ENCODE assay signal across 31 cellular contexts in the genomic region with DNA sequence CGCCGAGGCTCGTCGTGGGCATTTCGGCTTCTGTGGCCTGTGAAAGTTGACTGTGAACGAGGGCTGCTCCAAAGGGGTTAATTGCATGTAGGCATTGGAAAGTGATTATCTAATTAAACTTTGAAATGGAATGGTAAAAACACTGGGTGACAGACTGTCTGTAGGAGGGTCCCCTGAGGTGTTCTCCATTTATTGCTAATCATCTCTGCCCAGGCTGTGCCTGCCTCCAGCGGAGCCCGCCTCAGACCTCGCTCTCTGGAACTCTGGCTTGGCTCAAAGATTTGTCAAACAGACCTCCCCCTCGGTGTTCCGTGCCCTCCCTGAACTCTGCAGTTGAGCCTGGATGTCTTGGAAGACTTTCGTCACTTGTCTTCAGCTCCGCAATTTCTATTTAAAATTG.
"Had no signal": no experiment of that assay in that cellular context is flagged by ENCODE, and none has a peak within 500 bp of the region (broad histone marks: within the 10 kb centered on the region; RNA-seq: fewer than 3 reads in every experiment).

No MANE protein-coding gene starts in this region.

- DNase-seq: activated CD4-positive, alpha-beta memory T cell treated with anti-CD3 and anti-CD28 coated beads for 36 hours; activated CD4-positive, alpha-beta T cell treated with anti-CD3 and anti-CD28 coated beads for 36 hours; activated CD4-positive, alpha-beta T cell treated with anti-CD3 and anti-CD28 coated beads, Interleukin-2, amount 10 ng/mL, durations not matched to agents 24 days and 14 days; activated CD4-positive, CD25-positive, alpha-beta regulatory T cell; activated CD4-positive, CD25-positive, alpha-beta regulatory T cell treated with anti-CD3 and anti-CD28 coated beads, Interleukin-2, amount 50 U/mL, for 72 hours; activated CD8-positive, alpha-beta memory T cell treated with anti-CD3 and anti-CD28 coated beads, Interleukin-2, amount 10 ng/mL, durations not matched to agents 7 days and 5 days; activated CD8-positive, alpha-beta memory T cell treated with anti-CD3 and anti-CD28 coated beads, Interleukin-2, amount 50 U/mL, for 4 hours; activated CD8-positive, alpha-beta T cell treated with anti-CD3 and anti-CD28 coated beads, Interleukin-2, amount 10 ng/mL, durations not matched to agents 7 days and 5 days; activated effector memory CD4-positive, alpha-beta T cell treated with anti-CD3 and anti-CD28 coated beads, Interleukin-2, amount 50 U/mL, for 16 hours; activated naive CD4-positive, alpha-beta T cell treated with anti-CD3 and anti-CD28 coated beads, Interleukin-2, amount 10 ng/mL, durations not matched to agents 7 days and 5 days; activated T-cell treated with anti-CD3 and anti-CD28 coated beads, Interleukin-2, amount 50 U/mL, for 1 hour; activated T-cell treated with anti-CD3 and anti-CD28 coated beads, Interleukin-2, amount 50 U/mL, for 48 hours; amniotic stem cell; anterior cingulate cortex; body of pancreas; effector CD8-positive, alpha-beta T cell; esophagus squamous epithelium; foreskin melanocyte; heart right ventricle; T-helper 1 cell; T-helper 17 cell; T1000 had no signal

- H3K9me3 Mint-ChIP-seq: activated CD4-positive, alpha-beta memory T cell treated with anti-CD3 and anti-CD28 coated beads for 36 hours; activated CD4-positive, alpha-beta T cell treated with anti-CD3 and anti-CD28 coated beads, Interleukin-2, amount 10 ng/mL, durations not matched to agents 24 days and 14 days; activated naive CD4-positive, alpha-beta T cell treated with anti-CD3 and anti-CD28 coated beads, Interleukin-2, amount 10 ng/mL, durations not matched to agents 7 days and 5 days; activated T-helper 1 cell treated with anti-CD3 and anti-CD28 coated beads, Interleukin-12 subunit alpha, Interleukin-12 subunit beta, Interleukin-2, Interleukin-4 antibody, amounts not matched to agents 30 ng/mL and 10 ng/mL and 1 ng/mL, durations not matched to agents 14 hours and 24 hours and 36 hours; activated T-helper 2 cell treated with anti-CD3 and anti-CD28 coated beads, Interferon-gamma antibody, Interleukin-2, Interleukin-4, amounts not matched to agents 10 μg/mL and 5 μg/mL and 100 μg/mL, durations not matched to agents 14 hours and 24 hours and 36 hours; T-helper 2 cell treated with Interferon-gamma antibody and Interleukin-4, amounts not matched to agents 5 μg/mL and 100 μg/mL, for 36 hours had no signal

- H3K4me1 Mint-ChIP-seq: activated CD4-positive, alpha-beta T cell treated with anti-CD3 and anti-CD28 coated beads for 36 hours had no signal

- ATAC-seq: activated CD4-positive, alpha-beta T cell treated with anti-CD3 and anti-CD28 coated beads for 36 hours; activated CD8-positive, alpha-beta memory T cell treated with anti-CD3 and anti-CD28 coated beads, Interleukin-2, amount 10 ng/mL, durations not matched to agents 7 days and 5 days; activated CD8-positive, alpha-beta T cell treated with anti-CD3 and anti-CD28 coated beads, Interleukin-2, amount 10 ng/mL, durations not matched to agents 7 days and 5 days; body of pancreas; gastroesophageal sphincter; heart right ventricle; T-helper 17 cell had no signal

- H3K36me3 Mint-ChIP-seq: activated CD4-positive, alpha-beta memory T cell treated with anti-CD3 and anti-CD28 coated beads for 36 hours; activated CD8-positive, alpha-beta memory T cell treated with anti-CD3 and anti-CD28 coated beads, Interleukin-2, amount 10 ng/mL, durations not matched to agents 7 days and 5 days; activated naive CD4-positive, alpha-beta T cell treated with anti-CD3 and anti-CD28 coated beads, Interleukin-2, amount 10 ng/mL, durations not matched to agents 7 days and 5 days; activated naive CD8-positive, alpha-beta T cell had no signal

- FAIRE-seq: colon, endometrium, endothelial cell of umbilical vein had no signal

- H3K4me3 ChIP-seq: body of pancreas, esophagus squamous epithelium, gastroesophageal sphincter, heart right ventricle had no signal

- H3K36me3 ChIP-seq: esophagus squamous epithelium, gastroesophageal sphincter, heart right ventricle had no signal

- H3K9me3 ChIP-seq: body of pancreas, esophagus squamous epithelium, gastroesophageal sphincter, heart right ventricle had no signal

- H3K27ac Mint-ChIP-seq: activated CD4-positive, alpha-beta memory T cell treated with anti-CD3 and anti-CD28 coated beads for 36 hours; activated CD4-positive, alpha-beta T cell treated with anti-CD3 and anti-CD28 coated beads for 36 hours; activated CD4-positive, alpha-beta T cell treated with anti-CD3 and anti-CD28 coated beads, Interleukin-2, amount 10 ng/mL, durations not matched to agents 24 days and 14 days; activated CD8-positive, alpha-beta memory T cell treated with anti-CD3 and anti-CD28 coated beads, Interleukin-2, amount 10 ng/mL, durations not matched to agents 7 days and 5 days; activated CD8-positive, alpha-beta T cell treated with anti-CD3 and anti-CD28 coated beads, Interleukin-2, amount 10 ng/mL, durations not matched to agents 7 days and 5 days; activated naive CD4-positive, alpha-beta T cell treated with anti-CD3 and anti-CD28 coated beads, Interleukin-2, amount 10 ng/mL, durations not matched to agents 7 days and 5 days; activated naive CD8-positive, alpha-beta T cell; activated T-helper 1 cell treated with anti-CD3 and anti-CD28 coated beads, Interleukin-12 subunit alpha, Interleukin-12 subunit beta, Interleukin-2, Interleukin-4 antibody, amounts not matched to agents 30 ng/mL and 10 ng/mL and 1 ng/mL, durations not matched to agents 14 hours and 24 hours and 36 hours; activated T-helper 2 cell treated with anti-CD3 and anti-CD28 coated beads, Interferon-gamma antibody, Interleukin-2, Interleukin-4, amounts not matched to agents 10 μg/mL and 5 μg/mL and 100 μg/mL, durations not matched to agents 14 hours and 24 hours and 36 hours; T-helper 17 cell; T-helper 2 cell treated with Interferon-gamma antibody and Interleukin-4, amounts not matched to agents 5 μg/mL and 100 μg/mL, for 36 hours had no signal

- H3K27ac ChIP-seq: body of pancreas, epithelial cell of prostate, esophagus squamous epithelium, gastroesophageal sphincter, heart right ventricle had no signal

- H3K4me1 ChIP-seq: body of pancreas, esophagus squamous epithelium, gastroesophageal sphincter, heart right ventricle had no signal

- H3K27me3 ChIP-seq: body of pancreas had no signal

- H3K4me3 Mint-ChIP-seq: activated CD4-positive, alpha-beta memory T cell treated with anti-CD3 and anti-CD28 coated beads for 36 hours; activated CD4-positive, alpha-beta T cell treated with anti-CD3 and anti-CD28 coated beads for 36 hours; activated CD4-positive, alpha-beta T cell treated with anti-CD3 and anti-CD28 coated beads, Interleukin-2, amount 10 ng/mL, durations not matched to agents 24 days and 14 days; activated CD8-positive, alpha-beta memory T cell treated with anti-CD3 and anti-CD28 coated beads, Interleukin-2, amount 10 ng/mL, durations not matched to agents 7 days and 5 days; activated CD8-positive, alpha-beta T cell treated with anti-CD3 and anti-CD28 coated beads, Interleukin-2, amount 10 ng/mL, durations not matched to agents 7 days and 5 days; activated naive CD4-positive, alpha-beta T cell treated with anti-CD3 and anti-CD28 coated beads, Interleukin-2, amount 10 ng/mL, durations not matched to agents 7 days and 5 days; activated naive CD8-positive, alpha-beta T cell; activated T-helper 1 cell treated with anti-CD3 and anti-CD28 coated beads, Interleukin-12 subunit alpha, Interleukin-12 subunit beta, Interleukin-2, Interleukin-4 antibody, amounts not matched to agents 30 ng/mL and 10 ng/mL and 1 ng/mL, durations not matched to agents 14 hours and 24 hours and 36 hours; T-helper 17 cell; T-helper 2 cell treated with Interferon-gamma antibody and Interleukin-4, amounts not matched to agents 5 μg/mL and 100 μg/mL, for 36 hours had no signal
